In the genomic region with DNA sequence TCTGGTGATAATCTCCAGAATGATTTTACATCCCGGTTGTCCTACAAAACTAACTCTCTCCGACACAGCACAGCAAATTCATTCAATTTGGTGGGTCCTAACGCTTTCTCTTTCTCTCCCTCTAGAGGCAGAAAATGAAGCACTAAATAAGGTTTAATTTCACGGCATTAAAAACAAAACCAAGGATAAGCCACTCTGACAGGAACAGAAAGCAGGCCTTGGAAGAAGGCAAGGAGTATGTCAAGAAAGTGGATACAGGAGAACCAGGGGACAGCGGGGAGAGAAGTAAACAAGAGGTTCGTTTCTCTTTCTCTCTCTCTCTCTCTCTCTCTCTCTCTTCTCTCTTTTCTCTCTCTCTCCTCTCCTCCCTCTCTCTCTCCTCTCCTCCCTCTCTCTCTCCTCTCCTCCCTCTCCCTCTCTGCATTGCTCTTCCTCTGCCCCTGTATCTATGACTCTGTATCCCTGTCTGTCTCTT, we compare ENCODE assay signal across 8 cellular contexts. TPM values are rescaled to one million over a fixed set of nuclear protein-coding genes. Genes with fewer than 3 reads are reported as not detected.
DNase-seq lines count a peak whose midpoint lies in the region; ATAC-seq and TF ChIP-seq lines count a peak whose summit lies in the region.

No MANE protein-coding gene starts in this region.

- peak overlapping the region; percentile 71 for H3K23ac ChIP-seq in IMR-90 (ENCODE audit: low read depth, low read length)

- H3K4me1 ChIP-seq in IMR-90 (ENCODE audit: control insufficient read depth, insufficient read depth, low read length) = peaks cover 4% of the 10 kb centered on the region

- H3K27ac ChIP-seq in IMR-90 (ENCODE audit: insufficient read depth, low read length) = peak overlapping the region; percentile 2; the same call in 1 of the 2 replicates

- peak overlapping the region; percentile 17 for H2BK5ac ChIP-seq in IMR-90 (ENCODE audit: low read depth, low read length, poor library complexity, severe bottlenecking)

- dilution Hi-C loops in IMR-90 (cut with HindIII; ENCODE audit: low sequenced_read_pairs, unreplicated experiment) = no loop called here

- no peaks in the 10 kb centered on the region; a peak in 1 of 4 replicates for H3K79me1 ChIP-seq in IMR-90 (ENCODE audit: low read depth in 1 of 2, low read length in 2 of 2)

- TF ChIP-seq RAD21 in IMR-90 (IDR thresholded peaks at IDR 0.05; ENCODE audit: low read length) = peak; percentile 44

- H3K27ac Mint-ChIP-seq in nephron = peak overlapping the region; percentile 48 to 83 (median 82)
- H3K27ac Mint-ChIP-seq in T-helper 2 cell treated with Interferon-gamma antibody and Interleukin-4, amounts not matched to agents 5 μg/mL and 100 μg/mL, for 36 hours = no peak overlapping the region

- no peaks in the 10 kb centered on the region for H3K9me3 ChIP-seq in IMR-90 (ENCODE audit: control insufficient read depth, insufficient read depth, low read length)

- H3K14ac ChIP-seq in IMR-90 (replicated peaks; ENCODE audit: low read depth, low read length) = peak overlapping the region; percentile 64; the same call in 1 of the 2 replicates

- peak overlapping the region; percentile 77 for H2BK120ac ChIP-seq in IMR-90 (ENCODE audit: low read depth, low read length)

- H3K18ac ChIP-seq in IMR-90 (ENCODE audit: low read depth, low read length) = no peak overlapping the region

- H2AK5ac ChIP-seq in IMR-90 (ENCODE audit: low read depth, low read length) = 0 out of 2 replicates have a peak overlapping the region, but pooled peaks have one; percentile 51

- H4K20me1 ChIP-seq in IMR-90 (ENCODE audit: insufficient read depth, low read length) = no peaks in the 10 kb centered on the region

- peak overlapping the region; percentile 66; the same call in 1 of the 3 replicates for H2BK15ac ChIP-seq in IMR-90 (ENCODE audit: low read depth, low read length)

- H3K56ac ChIP-seq in IMR-90 (ENCODE audit: extremely low read depth, insufficient read depth, low read length) = no peak overlapping the region

- peak overlapping the region; percentile 33; the same call in 1 of the 2 replicates for H4K5ac ChIP-seq in IMR-90 (ENCODE audit: low read depth, low read length)

- H3K4me3 Mint-ChIP-seq in nephron = peak overlapping the region; percentile 36 to 63 (median 62)
- H3K4me3 Mint-ChIP-seq in T-helper 2 cell treated with Interferon-gamma antibody and Interleukin-4, amounts not matched to agents 5 μg/mL and 100 μg/mL, for 36 hours = no peak overlapping the region

- no peaks in the 10 kb centered on the region for H3K9me1 ChIP-seq in IMR-90 (ENCODE audit: insufficient read depth, low read length)

- BruUV-seq in IMR-90 (replicated peaks; lab: Mats Ljungman, UMichigan) = no TSS peak

- peak overlapping the region; percentile 6; the same call in 1 of the 2 replicates for H3K9ac ChIP-seq in IMR-90 (ENCODE audit: low read depth, low read length)

- H4K8ac ChIP-seq in IMR-90 (ENCODE audit: low read depth in 2 of 2, low read length in 2 of 2) = peak overlapping the region in 1 of 2 experiments; percentile 74; a peak in 2 of 4 replicates

- H3K27me3 ChIP-seq in IMR-90 (ENCODE audit: control insufficient read depth, insufficient read depth, low read length) = no peaks in the 10 kb centered on the region

- peak overlapping the region; percentile 21; the same call in 1 of the 2 replicates for H2BK20ac ChIP-seq in IMR-90 (ENCODE audit: low read depth, low read length)

- no peaks in the 10 kb centered on the region for H3K9me3 Mint-ChIP-seq in nephron
- no peaks in the 10 kb centered on the region for H3K9me3 Mint-ChIP-seq in T-helper 2 cell treated with Interferon-gamma antibody and Interleukin-4, amounts not matched to agents 5 μg/mL and 100 μg/mL, for 36 hours

- intact Hi-C loops in IMR-90 (cut with micrococcal nuclease) = no loop called here

- H2AK9ac ChIP-seq in IMR-90 (replicated peaks; ENCODE audit: low read depth, low read length, poor library complexity) = peak overlapping the region; percentile 76

- no peak overlapping the region for H3K4me3 ChIP-seq in IMR-90 (ENCODE audit: insufficient read depth, low read depth, low read length)
- peak overlapping the region; percentile 30 for H3K4me3 ChIP-seq in choroid plexus epithelial cell (ENCODE audit: low read depth, low read length)

- TF ChIP-seq POLR2A in IMR-90 (IDR thresholded peaks at IDR 0.05; ENCODE audit: low read depth, low read length) = no peak

- H3K36me3 ChIP-seq in IMR-90 (ENCODE audit: control insufficient read depth, insufficient read depth, low read length) = no peaks in the 10 kb centered on the region

- in situ Hi-C loops in IMR-90 (cut with MboI; ENCODE audit: low sequenced_read_pairs) = no loop called here

- H3K4me1 Mint-ChIP-seq in nephron = peaks cover 51% of the 10 kb centered on the region
- H3K4me1 Mint-ChIP-seq in T-helper 2 cell treated with Interferon-gamma antibody and Interleukin-4, amounts not matched to agents 5 μg/mL and 100 μg/mL, for 36 hours (ENCODE audit: low read depth) = no peaks in the 10 kb centered on the region

- no CpG with 5 or more reads among the region's 6 CpGs for WGBS in IMR-90 (ENCODE audit: extremely low coverage in 2 of 2, insufficient read length in 1 of 2), 2 experiments

- H2AFZ ChIP-seq in IMR-90 (replicated peaks; ENCODE audit: low read length, poor library complexity) = peak overlapping the region; percentile 85

- TF ChIP-seq CTCF in AG09319 (IDR thresholded peaks at IDR 0.05; ENCODE audit: low read depth, low read length) = peak; percentile 57
- peak; percentile 49 for TF ChIP-seq CTCF in IMR-90 (conservative IDR thresholded peaks at IDR 0.05; ENCODE audit: low read depth, low read length)
- peak; percentile 64 for TF ChIP-seq CTCF in choroid plexus epithelial cell (conservative IDR thresholded peaks at IDR 0.05; ENCODE audit: low read depth, low read length)
- TF ChIP-seq CTCF in nephron (IDR thresholded peaks at IDR 0.05; ENCODE audit: unreplicated experiment in 3 of 3) = peak; percentile 31 to 40 (median 34)

- DNase-seq in AG09319 (ENCODE audit: extremely low read depth, low read depth) = no peak
- peak; percentile 57 for DNase-seq in IMR-90
- DNase-seq in choroid plexus epithelial cell (ENCODE audit: low read depth) = peak; percentile 82
- no peak for DNase-seq in GDM1 (lab: John Stamatoyannopoulos, UW)
- DNase-seq in T-helper 2 cell treated with Interferon-gamma antibody and Interleukin-4, amounts not matched to agents 5 μg/mL and 100 μg/mL, for 36 hours (ENCODE audit: low spot score) = no peak

- CTCF ChIA-PET in IMR-90 (lab: Yijun Ruan, JAX) = interaction anchor here (1.0 to 1.2 kb wide), 2 partner anchors 8 to 27 kb away, joined by 3 to 4 read pairs; no protein-coding TSS in a partner anchor

- no peak overlapping the region for H4K91ac ChIP-seq in IMR-90 (ENCODE audit: insufficient read depth, low read depth, low read length)

- POLR2A ChIA-PET in IMR-90 (lab: Charles Lee; ENCODE audit: unreplicated experiment) = no interaction called here

- H3K4ac ChIP-seq in IMR-90 (ENCODE audit: low read depth, low read length) = peak overlapping the region; percentile 28

- peaks cover 27% of the 10 kb centered on the region for H3K27me3 Mint-ChIP-seq in nephron (ENCODE audit: low read depth)
- H3K27me3 Mint-ChIP-seq in T-helper 2 cell treated with Interferon-gamma antibody and Interleukin-4, amounts not matched to agents 5 μg/mL and 100 μg/mL, for 36 hours (ENCODE audit: low read depth) = peaks cover 72% of the 10 kb centered on the region

- ATAC-seq in IMR-90 (ENCODE audit: low read depth) (peak; percentile 81), GM19395 (IDR thresholded peaks at IDR 0.05; ENCODE audit: unreplicated experiment) (no peak), GM21528 (IDR thresholded peaks at IDR 0.05; ENCODE audit: low FRiP score, unreplicated experiment) (no peak)

- peaks cover 15% of the 10 kb centered on the region for H3K36me3 Mint-ChIP-seq in nephron (ENCODE audit: low read depth)
- no peaks in the 10 kb centered on the region for H3K36me3 Mint-ChIP-seq in T-helper 2 cell treated with Interferon-gamma antibody and Interleukin-4, amounts not matched to agents 5 μg/mL and 100 μg/mL, for 36 hours (ENCODE audit: low read depth)

- H3K4me2 ChIP-seq in IMR-90 (ENCODE audit: low read depth, low read length) = peak overlapping the region; percentile 82

TF ChIP-seq in IMR-90, 13 proteins besides CTCF, POLR2A, EP300 and RAD21 (continues in another document):
- TF ChIP-seq FOS (IDR thresholded peaks at IDR 0.05; ENCODE audit: low read depth, low read length) (no peak), RFX5 (IDR thresholded peaks at IDR 0.05; ENCODE audit: low read depth, low read length) (no peak), CEBPB (IDR thresholded peaks at IDR 0.05; ENCODE audit: low read depth, low read length) (no peak), MAZ (IDR thresholded peaks at IDR 0.05; ENCODE audit: borderline replicate concordance, low read depth, low read length) (no peak), BHLHE40 (IDR thresholded peaks at IDR 0.05; ENCODE audit: low read depth, low read length) (no peak), ELK1 (IDR thresholded peaks at IDR 0.05; ENCODE audit: borderline replicate concordance, low read depth, low read length) (no peak), CHD1 (IDR thresholded peaks at IDR 0.05; ENCODE audit: low read depth, low read length) (no peak), RCOR1 (IDR thresholded peaks at IDR 0.05; ENCODE audit: insufficient replicate concordance, low read length) (no peak), SMC3 (IDR thresholded peaks at IDR 0.05; ENCODE audit: low read depth, low read length) (no peak), MAFK (IDR thresholded peaks at IDR 0.05; ENCODE audit: low read depth, low read length) (no peak), MXI1 (IDR thresholded peaks at IDR 0.05; ENCODE audit: borderline replicate concordance, low read depth, low read length) (no peak), NFE2L2 (IDR thresholded peaks at IDR 0.05; ENCODE audit: low read depth, low read length) (no peak)

RNA-seq across cellular contexts. Expression of gene EBF1, which starts 49.8 kb away (rescaled TPM):
- 0.56 and 0.90 TPM in 2 replicates for total RNA-seq in IMR-90 (2012; rRNA removed)
- polyA plus RNA-seq in IMR-90 (2012; rRNA removed) = 0.89 and 1.1 TPM in 2 replicates
- polyA plus RNA-seq in IMR-90 (2012; cell fraction: cytosol; rRNA removed) = 0.29 and 0.69 TPM in 2 replicates
- 1.7 TPM in 2 replicates for polyA plus RNA-seq in IMR-90 (2012; cell fraction: nucleus; rRNA removed; ENCODE audit: low replicate concordance)

Comparison
In these comparisons a context has a peak if more than half of its experiments do, and no peak if none do; other contexts are left out.
1. DNase-seq: peak in IMR-90 (single experiment) and choroid plexus epithelial cell (single experiment); none in AG09319 (single experiment), GDM1 (single experiment) and T-helper 2 cell treated with Interferon-gamma antibody and Interleukin-4, amounts not matched to agents 5 μg/mL and 100 μg/mL, for 36 hours (single experiment).
2. Peak in every context shown above with its lines, with median percentiles within 50 percentile points of each other: CTCF ChIP-seq.